Comparison of ENCODE assay signal across 5 cellular contexts in genomic region chr11:65096926-65097325, GRCh38. TPM values are rescaled to one million over a fixed set of nuclear protein-coding genes. Genes with fewer than 3 reads are reported as not detected.
A peak's percentile ranks its signal among the peaks of the same experiment; 100 is the strongest.
DNase-seq lines count a peak whose midpoint lies in the region; ATAC-seq and TF ChIP-seq lines count a peak whose summit lies in the region.

No MANE protein-coding gene starts in this region.

- H3K9me3 ChIP-seq in SK-N-MC (ENCODE audit: low read depth, low read length) (no peaks in the 10 kb centered on the region), gastroesophageal sphincter (no peaks in the 10 kb centered on the region), testis (no peaks in the 10 kb centered on the region)

- intact Hi-C loops in testis (cut with DNase I; ENCODE audit: low total_unique reads) = no loop called here

- ATAC-seq in gastroesophageal sphincter = no peak

- no peaks in the 10 kb centered on the region for H3K36me3 ChIP-seq in SK-N-MC (ENCODE audit: insufficient read depth, low read length)
- H3K36me3 ChIP-seq in gastroesophageal sphincter = peaks cover 0 to 26% of the 10 kb centered on the region in 2 donors
- H3K36me3 ChIP-seq in testis (ENCODE audit: low read depth, missing control alignments) = no peaks in the 10 kb centered on the region

- no peak overlapping the region for H3K27ac ChIP-seq in SK-N-MC
- H3K27ac ChIP-seq in gastroesophageal sphincter = peak overlapping the region; percentile 77 to 95 (median 90)
- H3K27ac ChIP-seq in testis = peak overlapping the region; percentile 89 to 94

- peak overlapping the region; percentile 91 for H3K4me3 ChIP-seq in SK-N-MC
- peak overlapping the region; percentile 87 to 93 for H3K4me3 ChIP-seq in gastroesophageal sphincter
- peak overlapping the region; percentile 69 to 99 for H3K4me3 ChIP-seq in testis

- no peak for TF ChIP-seq EP300 in gastroesophageal sphincter (IDR thresholded peaks at IDR 0.05)

- TF ChIP-seq POLR2A in gastroesophageal sphincter (IDR thresholded peaks at IDR 0.05) (no peak), testis (IDR thresholded peaks at IDR 0.05) (no peak)

- DNase-seq in SK-N-MC (ENCODE audit: low read depth, low spot score) (no peak), testis (no peak), NCI-H2196 treated with DMSO at 0.1 percent for 48 hours (lab: John Stamatoyannopoulos, UW; ENCODE audit: unreplicated experiment) (no peak), NCI-H2029 (lab: John Stamatoyannopoulos, UW) (no peak)

- TF ChIP-seq CTCF in gastroesophageal sphincter (IDR thresholded peaks at IDR 0.05) (no peak), testis (IDR thresholded peaks at IDR 0.05) (no peak)

- H3K9ac ChIP-seq in SK-N-MC (ENCODE audit: insufficient read length) = peak overlapping the region; percentile 88

- H3K27me3 ChIP-seq in gastroesophageal sphincter = no peaks in the 10 kb centered on the region
- H3K27me3 ChIP-seq in testis = no peaks in the 10 kb centered on the region

- 27 to 47% methylated on average over 4 to 8 of the region's 8 CpGs for WGBS in gastroesophageal sphincter (ENCODE audit: low coverage in 1 of 2), 2 donors
- 20 to 42% methylated on average over 6 to 8 of the region's 8 CpGs for WGBS in testis, 2 donors

- peaks cover 0 to 36% (median 13%) of the 10 kb centered on the region in 3 donors for H3K4me1 ChIP-seq in gastroesophageal sphincter
- peaks cover 9% of the 10 kb centered on the region for H3K4me1 ChIP-seq in testis

RNA-seq across cellular contexts. Expression of gene VPS51, which starts 0.9 kb away (rescaled TPM):
- total RNA-seq in gastroesophageal sphincter (100 to 1,000 TPM; 374 to 526 (median 407) TPM), testis (100 to 1,000 TPM; 173 to 252 TPM)
- polyA plus RNA-seq in testis (ENCODE audit: insufficient read depth, low read depth, low replicate concordance) = 91.1 TPM

RNA-seq across cellular contexts. Expression of gene ZFPL1, which starts 12.9 kb away (rescaled TPM):
- 10 to 100 TPM; 26.3 to 43.9 (median 33.3) TPM for total RNA-seq in gastroesophageal sphincter
- total RNA-seq in testis = 10 to 100 TPM; 52.7 to 57.2 TPM
- polyA plus RNA-seq in testis (ENCODE audit: insufficient read depth, low read depth, low replicate concordance) = 70.6 TPM

RNA-seq across cellular contexts. Expression of gene CDCA5, which starts 13.1 kb away (rescaled TPM):
- total RNA-seq in gastroesophageal sphincter (1 to 10 TPM in 2 of 4 donors, under 1 TPM in 2; 0.78 to 1.7 (median 0.99) TPM), testis (10 to 100 TPM; 28.5 to 50.9 TPM)
- polyA plus RNA-seq in testis (ENCODE audit: insufficient read depth, low read depth, low replicate concordance) = 93.3 TPM

RNA-seq across cellular contexts. Expression of gene TM7SF2, which starts 14.7 kb away (rescaled TPM):
- total RNA-seq in gastroesophageal sphincter = 10 to 100 TPM in 3 of 4 donors, 1 to 10 TPM in 1; 7.1 to 25.2 (median 18.3) TPM
- 10 to 100 TPM; 42.0 to 49.6 TPM for total RNA-seq in testis
- polyA plus RNA-seq in testis (ENCODE audit: insufficient read depth, low read depth, low replicate concordance) = 36.4 TPM

RNA-seq across cellular contexts. Expression of gene ZNHIT2, which starts 20.6 kb away (rescaled TPM):
- 10 to 100 TPM; 13.6 to 19.1 (median 15.4) TPM for total RNA-seq in gastroesophageal sphincter
- 100 to 1,000 TPM in 1 of 2 donors, 10 to 100 TPM in 1; 64.2 to 119 TPM for total RNA-seq in testis
- polyA plus RNA-seq in testis (ENCODE audit: insufficient read depth, low read depth, low replicate concordance) = 47.3 TPM

Comparison
In these comparisons a context has a peak if more than half of its experiments do, and no peak if none do; other contexts are left out.
1. RNA of gene CDCA5, which starts 13.1 kb away (total RNA-seq): 28.5 to 50.9 TPM in testis; 0.78 to 1.7 TPM in gastroesophageal sphincter; every median in the first group is over 10 times any median in the second.
2. Peak in every context shown above with its lines, with median percentiles within 50 percentile points of each other: H3K4me3 ChIP-seq.